ENCODE assay signal across 1 cellular context in genomic region chr20:36473164-36473563, GRCh38.
TF ChIP-seq lines count a peak whose summit lies in the region.

No MANE protein-coding gene starts in this region.

TF ChIP-seq in HepG2, 621 proteins besides CTCF, POLR2A, EP300 and RAD21 (continued from another document):
- TF ChIP-seq PATZ1 (CRISPR knock-in tag; IDR thresholded peaks at IDR 0.05) = 0 out of 2 replicates have a peak, but pooled peaks have one; percentile 2
